ENCODE assay signal across 11 cellular contexts in the genomic region with DNA sequence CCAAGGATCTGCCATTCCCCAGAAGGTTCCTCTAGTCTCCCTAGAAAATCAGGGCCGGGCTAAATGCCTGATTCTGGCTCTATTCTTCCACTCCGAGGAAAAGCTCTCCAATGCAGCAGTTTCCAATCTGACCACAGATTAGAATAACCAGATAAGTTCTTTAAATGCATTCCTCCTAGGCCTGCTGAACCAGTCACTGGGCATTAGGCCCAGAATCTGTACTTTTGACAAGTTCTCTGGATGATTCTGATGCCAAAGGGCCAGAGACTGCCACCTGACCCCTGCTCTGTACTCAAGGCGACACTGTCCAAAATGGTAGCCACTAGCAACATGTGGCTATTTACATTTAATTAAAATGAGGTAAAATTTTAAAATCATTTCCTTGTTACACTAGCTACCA. TPM values are rescaled to one million over a fixed set of nuclear protein-coding genes. Genes with fewer than 3 reads are reported as not detected.
DNase-seq lines count a peak whose midpoint lies in the region; ATAC-seq and TF ChIP-seq lines count a peak whose summit lies in the region.
"Had no signal": no experiment of that assay in that cellular context is flagged by ENCODE, and none has a peak within 500 bp of the region (broad histone marks: within the 10 kb centered on the region; RNA-seq: fewer than 3 reads in every experiment).

No MANE protein-coding gene starts in this region.

- H3K18ac ChIP-seq in mesenchymal stem cell (ENCODE audit: low read depth in 1 of 2, low read length in 2 of 2), result no peak overlapping the region

- H4K8ac ChIP-seq in mesenchymal stem cell (ENCODE audit: low read length), result no peak overlapping the region

- H3K9ac ChIP-seq in mesenchymal stem cell (ENCODE audit: low read length), result peak overlapping the region; percentile 7

- H3K27ac Mint-ChIP-seq in activated naive CD8-positive, alpha-beta T cell, result peak overlapping the region; percentile 86
- no peak overlapping the region for H3K27ac Mint-ChIP-seq in activated naive CD8-positive, alpha-beta T cell treated with anti-CD3 and anti-CD28 coated beads for 36 hours
- H3K27ac Mint-ChIP-seq in activated T-helper 2 cell treated with anti-CD3 and anti-CD28 coated beads, Interferon-gamma antibody, Interleukin-2, Interleukin-4, amounts not matched to agents 10 μg/mL and 5 μg/mL and 100 μg/mL, durations not matched to agents 14 hours and 24 hours and 36 hours, result no peak overlapping the region

- no peak overlapping the region for H2AFZ ChIP-seq in mesenchymal stem cell (ENCODE audit: low read depth, low read length)

- H3K4me3 ChIP-seq in cardiac fibroblast (replicated peaks in 1 of 2; ENCODE audit: low read depth in 2 of 2, low read length in 2 of 2) (no peak overlapping the region), mesenchymal stem cell (ENCODE audit: insufficient read depth in 1 of 2, low read depth in 1 of 2, low read length in 2 of 2) (no peak overlapping the region)

- intact Hi-C loops in activated T-helper 2 cell treated with anti-CD3 and anti-CD28 coated beads, Interferon-gamma antibody, Interleukin-2, Interleukin-4, amounts not matched to agents 10 μg/mL and 5 μg/mL and 100 μg/mL, durations not matched to agents 14 hours and 24 hours and 36 hours (cut with micrococcal nuclease), result no loop called here

- H4K91ac ChIP-seq in mesenchymal stem cell (ENCODE audit: low read length), result no peak overlapping the region

- H2BK12ac ChIP-seq in mesenchymal stem cell (ENCODE audit: low read length in 2 of 2), result no peak overlapping the region

- no peak overlapping the region for H3K4me3 Mint-ChIP-seq in activated naive CD8-positive, alpha-beta T cell
- no peak overlapping the region for H3K4me3 Mint-ChIP-seq in activated naive CD8-positive, alpha-beta T cell treated with anti-CD3 and anti-CD28 coated beads for 36 hours
- no peak overlapping the region for H3K4me3 Mint-ChIP-seq in activated T-helper 2 cell treated with anti-CD3 and anti-CD28 coated beads, Interferon-gamma antibody, Interleukin-2, Interleukin-4, amounts not matched to agents 10 μg/mL and 5 μg/mL and 100 μg/mL, durations not matched to agents 14 hours and 24 hours and 36 hours (ENCODE audit: low read depth)

- H2AK5ac ChIP-seq in mesenchymal stem cell (ENCODE audit: low read length, severe bottlenecking), result no peak overlapping the region

- no peaks in the 10 kb centered on the region for H3K27me3 Mint-ChIP-seq in activated naive CD8-positive, alpha-beta T cell
- no peaks in the 10 kb centered on the region for H3K27me3 Mint-ChIP-seq in activated naive CD8-positive, alpha-beta T cell treated with anti-CD3 and anti-CD28 coated beads for 36 hours
- no peaks in the 10 kb centered on the region for H3K27me3 Mint-ChIP-seq in activated T-helper 2 cell treated with anti-CD3 and anti-CD28 coated beads, Interferon-gamma antibody, Interleukin-2, Interleukin-4, amounts not matched to agents 10 μg/mL and 5 μg/mL and 100 μg/mL, durations not matched to agents 14 hours and 24 hours and 36 hours (ENCODE audit: low read depth)

- H3K4me1 Mint-ChIP-seq in activated naive CD8-positive, alpha-beta T cell (ENCODE audit: low read depth), result peaks cover 75% of the 10 kb centered on the region
- peaks cover 69% of the 10 kb centered on the region for H3K4me1 Mint-ChIP-seq in activated naive CD8-positive, alpha-beta T cell treated with anti-CD3 and anti-CD28 coated beads for 36 hours
- peaks cover 78% of the 10 kb centered on the region for H3K4me1 Mint-ChIP-seq in activated T-helper 2 cell treated with anti-CD3 and anti-CD28 coated beads, Interferon-gamma antibody, Interleukin-2, Interleukin-4, amounts not matched to agents 10 μg/mL and 5 μg/mL and 100 μg/mL, durations not matched to agents 14 hours and 24 hours and 36 hours (ENCODE audit: low read depth)

- ATAC-seq in GM18868 (IDR thresholded peaks at IDR 0.05; ENCODE audit: unreplicated experiment), result no peak

- TF ChIP-seq CTCF in cardiac fibroblast (IDR thresholded peaks at IDR 0.05; ENCODE audit: low read depth, low read length), result no peak

- H2BK5ac ChIP-seq in mesenchymal stem cell (ENCODE audit: low read depth, low read length, poor library complexity, severe bottlenecking), result no peak overlapping the region

- no peak overlapping the region for H3K23ac ChIP-seq in mesenchymal stem cell (ENCODE audit: low read length in 2 of 2)

- no peak for DNase-seq in activated naive CD8-positive, alpha-beta T cell treated with anti-CD3 and anti-CD28 coated beads for 36 hours
- peak; percentile 68 to 89 for DNase-seq in cardiac fibroblast (ENCODE audit: low read depth in 2 of 2)
- DNase-seq in mesenchymal stem cell, result peak; percentile 74
- DNase-seq in ureter (ENCODE audit: low spot score), result peak; percentile 69
- no peak for DNase-seq in activated T-helper 2 cell treated with anti-CD3 and anti-CD28 coated beads, Interferon-gamma antibody, Interleukin-2, Interleukin-4, amounts not matched to agents 10 μg/mL and 5 μg/mL and 100 μg/mL, durations not matched to agents 14 hours and 24 hours and 36 hours (ENCODE audit: low spot score)
- DNase-seq in activated CD4-positive, alpha-beta T cell treated with anti-CD3 and anti-CD28 coated beads, Interleukin-2, amount 50 U/mL, for 4 hours, result no peak
- DNase-seq: NCI-H146 had no signal

- 66% methylated on average over 2 of the region's 3 CpGs for WGBS in mesenchymal stem cell

- peaks cover 9% of the 10 kb centered on the region for H3K36me3 Mint-ChIP-seq in activated naive CD8-positive, alpha-beta T cell
- peaks cover 36% of the 10 kb centered on the region for H3K36me3 Mint-ChIP-seq in activated naive CD8-positive, alpha-beta T cell treated with anti-CD3 and anti-CD28 coated beads for 36 hours
- H3K36me3 Mint-ChIP-seq in activated T-helper 2 cell treated with anti-CD3 and anti-CD28 coated beads, Interferon-gamma antibody, Interleukin-2, Interleukin-4, amounts not matched to agents 10 μg/mL and 5 μg/mL and 100 μg/mL, durations not matched to agents 14 hours and 24 hours and 36 hours (ENCODE audit: low read depth), result peaks cover 79% of the 10 kb centered on the region

- no peak overlapping the region for H3K4ac ChIP-seq in mesenchymal stem cell (ENCODE audit: low read depth in 1 of 2, low read length in 2 of 2)

- H3K36me3 ChIP-seq in mesenchymal stem cell (ENCODE audit: control insufficient read depth in 1 of 2, insufficient read depth in 2 of 2, low read depth in 1 of 2, low read length in 2 of 2), result peaks cover 8 to 36% of the 10 kb centered on the region in 2 experiments

- no peaks in the 10 kb centered on the region for H3K27me3 ChIP-seq in mesenchymal stem cell (ENCODE audit: control insufficient read depth in 1 of 2, insufficient read depth in 1 of 2, low read length in 2 of 2)

- H3K27ac ChIP-seq in mesenchymal stem cell (ENCODE audit: low read length, poor library complexity, severe bottlenecking), result peak overlapping the region; percentile 40

- H3K4me2 ChIP-seq in mesenchymal stem cell (ENCODE audit: low read length, poor library complexity, severe bottlenecking), result no peak overlapping the region

- no peak overlapping the region for H2BK15ac ChIP-seq in mesenchymal stem cell (ENCODE audit: low read depth, poor library complexity, severe bottlenecking)

- no peak overlapping the region for H2BK120ac ChIP-seq in mesenchymal stem cell (ENCODE audit: low read depth, low read length)

- H3K9me3 ChIP-seq in mesenchymal stem cell (ENCODE audit: control insufficient read depth, low read length), result no peaks in the 10 kb centered on the region

- H3K4me1 ChIP-seq in mesenchymal stem cell (ENCODE audit: control insufficient read depth, insufficient read depth, low read depth, low read length), result peaks cover 48% of the 10 kb centered on the region

- H3K14ac ChIP-seq in mesenchymal stem cell (ENCODE audit: low read length in 2 of 2), result no peak overlapping the region

- H3K79me1 ChIP-seq in mesenchymal stem cell (replicated peaks; ENCODE audit: low read length, poor library complexity, severe bottlenecking), result no peaks in the 10 kb centered on the region

- H3K9me3 Mint-ChIP-seq in activated naive CD8-positive, alpha-beta T cell (ENCODE audit: low read depth), result no peaks in the 10 kb centered on the region
- no peaks in the 10 kb centered on the region for H3K9me3 Mint-ChIP-seq in activated naive CD8-positive, alpha-beta T cell treated with anti-CD3 and anti-CD28 coated beads for 36 hours
- H3K9me3 Mint-ChIP-seq in activated T-helper 2 cell treated with anti-CD3 and anti-CD28 coated beads, Interferon-gamma antibody, Interleukin-2, Interleukin-4, amounts not matched to agents 10 μg/mL and 5 μg/mL and 100 μg/mL, durations not matched to agents 14 hours and 24 hours and 36 hours, result no peaks in the 10 kb centered on the region

RNA-seq across cellular contexts. Expression of a gene that starts 22.3 kb away (rescaled TPM):
- 10 to 100 TPM; 27.1 to 28.3 TPM for total RNA-seq in activated naive CD8-positive, alpha-beta T cell treated with anti-CD3 and anti-CD28 coated beads for 36 hours
- polyA plus RNA-seq in mesenchymal stem cell (2013, experiment 1 of 2), result 1.1 TPM
- polyA plus RNA-seq in mesenchymal stem cell (2013, experiment 2 of 2), result 1.4 TPM
- 18.7 TPM for total RNA-seq in ureter
- total RNA-seq in activated T-helper 2 cell treated with anti-CD3 and anti-CD28 coated beads, Interferon-gamma antibody, Interleukin-2, Interleukin-4, amounts not matched to agents 10 μg/mL and 5 μg/mL and 100 μg/mL, durations not matched to agents 14 hours and 24 hours and 36 hours, result 45.6 and 49.5 TPM in 2 replicates

RNA-seq across cellular contexts. Expression of a gene that starts 32.6 kb away (rescaled TPM):
- total RNA-seq in activated naive CD8-positive, alpha-beta T cell treated with anti-CD3 and anti-CD28 coated beads for 36 hours, result under 1 TPM; 0.62 to 0.68 TPM
- polyA plus RNA-seq in mesenchymal stem cell (2013, experiment 1 of 2), result not detected
- polyA plus RNA-seq in mesenchymal stem cell (2013, experiment 2 of 2), result not detected
- total RNA-seq in ureter, result not detected
- total RNA-seq in activated T-helper 2 cell treated with anti-CD3 and anti-CD28 coated beads, Interferon-gamma antibody, Interleukin-2, Interleukin-4, amounts not matched to agents 10 μg/mL and 5 μg/mL and 100 μg/mL, durations not matched to agents 14 hours and 24 hours and 36 hours, result 0.37 and 0.67 TPM in 2 replicates
- total RNA-seq: H1, subcutaneous adipose tissue had no signal

Comparison
In these comparisons a context has a peak if more than half of its experiments do, and no peak if none do; other contexts are left out.
1. DNase-seq: peak in cardiac fibroblast (2 of 2), mesenchymal stem cell (single experiment) and ureter (single experiment); none in activated naive CD8-positive, alpha-beta T cell treated with anti-CD3 and anti-CD28 coated beads for 36 hours (single experiment), activated T-helper 2 cell treated with anti-CD3 and anti-CD28 coated beads, Interferon-gamma antibody, Interleukin-2, Interleukin-4, amounts not matched to agents 10 μg/mL and 5 μg/mL and 100 μg/mL, durations not matched to agents 14 hours and 24 hours and 36 hours (single experiment) and activated CD4-positive, alpha-beta T cell treated with anti-CD3 and anti-CD28 coated beads, Interleukin-2, amount 50 U/mL, for 4 hours (0 of 2).